In genomic region chr12:10184261-10184843, GRCh38 we compare ENCODE assay signal across 15 cellular contexts. TPM values are rescaled to one million over a fixed set of nuclear protein-coding genes. Genes with fewer than 3 reads are reported as not detected.
DNase-seq lines count a peak whose midpoint lies in the region; ATAC-seq and TF ChIP-seq lines count a peak whose summit lies in the region.
"Had no signal": no experiment of that assay in that cellular context is flagged by ENCODE, and none has a peak within 500 bp of the region (broad histone marks: within the 10 kb centered on the region; RNA-seq: fewer than 3 reads in every experiment).

No MANE protein-coding gene starts in this region.

- no peaks in the 10 kb centered on the region for H3K36me3 Mint-ChIP-seq in MCF 10A (ENCODE audit: insufficient read depth, unreplicated experiment)

- H3K27me3 ChIP-seq in breast epithelium (no peaks in the 10 kb centered on the region), upper lobe of right lung (no peaks in the 10 kb centered on the region)

- H3K9me3 ChIP-seq in breast epithelium (no peaks in the 10 kb centered on the region), upper lobe of right lung (no peaks in the 10 kb centered on the region)
- H3K9me3 ChIP-seq: spleen had no signal

- H3K9me3 Mint-ChIP-seq in MCF 10A (ENCODE audit: unreplicated experiment) = no peaks in the 10 kb centered on the region

- no peak for TF ChIP-seq CTCF in MCF 10A (IDR thresholded peaks at IDR 0.05; ENCODE audit: unreplicated experiment)
- TF ChIP-seq CTCF in breast epithelium (IDR thresholded peaks at IDR 0.05) = no peak
- no peak for TF ChIP-seq CTCF in foreskin fibroblast (IDR thresholded peaks at IDR 0.05; ENCODE audit: low read depth, low read length)
- TF ChIP-seq CTCF in upper lobe of right lung (IDR thresholded peaks at IDR 0.05) = no peak

- H3K36me3 ChIP-seq in breast epithelium (no peaks in the 10 kb centered on the region), upper lobe of right lung (no peaks in the 10 kb centered on the region)
- H3K36me3 ChIP-seq: spleen had no signal

- no TSS peak for BruUV-seq in MCF 10A (replicated peaks; lab: Mats Ljungman, UMichigan)

- peak; percentile 72 for ATAC-seq in upper lobe of right lung
- ATAC-seq: left lobe of liver had no signal

- POLR2A ChIA-PET in MCF 10A (lab: Yijun Ruan, JAX) = no interaction called here

- no peak overlapping the region for H3K27ac ChIP-seq in breast epithelium
- H3K27ac ChIP-seq in upper lobe of right lung = peak overlapping the region; percentile 49

- no peak overlapping the region for H3K4me3 Mint-ChIP-seq in MCF 10A (ENCODE audit: unreplicated experiment)
- H3K4me3 Mint-ChIP-seq: H9 had no signal

- intact Hi-C loops in MCF 10A (cut with micrococcal nuclease) (no loop called here), breast epithelium (cut with DNase I; ENCODE audit: low total_unique reads) (loop anchor here (5.0 kb wide), 1 partner anchor 973 kb away; no protein-coding TSS in a partner anchor), upper lobe of right lung (cut with DNase I) (no loop called here)

- H3K4me1 Mint-ChIP-seq in MCF 10A (ENCODE audit: insufficient read depth, unreplicated experiment) = peaks cover 15% of the 10 kb centered on the region

- no peaks in the 10 kb centered on the region for H3K27me3 Mint-ChIP-seq in MCF 10A (ENCODE audit: insufficient read depth, unreplicated experiment)

- CTCF ChIA-PET in MCF 10A (lab: Yijun Ruan, JAX) = interaction anchor here (0.6 to 11.3 kb wide), 4 partner anchors 10 to 534 kb away, joined by 3 to 255 read pairs (median 3); no protein-coding TSS in a partner anchor

- H3K27ac Mint-ChIP-seq in MCF 10A (ENCODE audit: low read depth, unreplicated experiment) = no peak overlapping the region

- no peak for TF ChIP-seq POLR2A in breast epithelium (IDR thresholded peaks at IDR 0.05)

- DNase-seq in MCF 10A (ENCODE audit: unreplicated experiment) (peak; percentile 34), breast epithelium (ENCODE audit: low spot score in 2 of 2) (no peak), SK-N-DZ (ENCODE audit: low spot score) (peak; percentile 34), foreskin fibroblast (peak; percentile 30 to 57), upper lobe of right lung (no peak), COLO829 (ENCODE audit: low spot score) (no peak), ecto neural progenitor cell (ENCODE audit: low spot score) (no peak), NCI-H187 (lab: John Stamatoyannopoulos, UW) (no peak)
- DNase-seq: activated CD4-positive, alpha-beta T cell treated with anti-CD3 and anti-CD28 coated beads for 1 hour; activated T-cell treated with anti-CD3 and anti-CD28 coated beads, Interleukin-2, amount 50 U/mL, for 48 hours; H9; spleen; SW 1271 had no signal

- H3K4me3 ChIP-seq in breast epithelium (no peak overlapping the region), foreskin fibroblast (ENCODE audit: low read depth in 1 of 2, low read length in 2 of 2) (no peak overlapping the region), upper lobe of right lung (no peak overlapping the region)
- H3K4me3 ChIP-seq: spleen had no signal

- no peaks in the 10 kb centered on the region for H3K4me1 ChIP-seq in breast epithelium
- H3K4me1 ChIP-seq in upper lobe of right lung = peaks cover 5% of the 10 kb centered on the region

RNA-seq across cellular contexts. Expression of gene TMEM52B, which starts 5.5 kb away (rescaled TPM):
- total RNA-seq in MCF 10A (2022) = not detected in 2 replicates
- total RNA-seq in breast epithelium = under 1 TPM in 2 of 3 donors, not detected in 1; 0.33 to 0.44 TPM
- not detected in 2 replicates for polyA plus RNA-seq in SK-N-DZ (2014; cell fraction: cytosol; rRNA removed)
- polyA plus RNA-seq in SK-N-DZ (2014; cell fraction: nucleus; rRNA removed) = not detected in 2 replicates
- total RNA-seq in upper lobe of right lung = 2.3 TPM
- total RNA-seq: H9, left lobe of liver had no signal
- polyA plus RNA-seq: neural cell had no signal

RNA-seq across cellular contexts. Expression of gene OLR1, which starts 12.4 kb away (rescaled TPM):
- total RNA-seq in MCF 10A (2022) (0.25 TPM in 1 of 2 replicates, not detected in the other), breast epithelium (10 to 100 TPM in 1 of 3 donors, 1 to 10 TPM in 1, not detected in 1; 3.3 to 17.1 TPM), upper lobe of right lung (96.1 TPM)
- polyA plus RNA-seq in SK-N-DZ (2014; cell fraction: cytosol; rRNA removed) = not detected in 2 replicates
- not detected in 2 replicates for polyA plus RNA-seq in SK-N-DZ (2014; cell fraction: nucleus; rRNA removed)
- total RNA-seq: H9 had no signal
- polyA plus RNA-seq: neural cell had no signal

RNA-seq across cellular contexts. Expression of gene GABARAPL1, which starts 28.3 kb away (rescaled TPM):
- 19.7 and 28.1 TPM in 2 replicates for total RNA-seq in MCF 10A (2022)
- total RNA-seq in breast epithelium = 100 to 1,000 TPM; 146 to 182 (median 155) TPM
- 22.4 and 25.9 TPM in 2 replicates for polyA plus RNA-seq in SK-N-DZ (2014; cell fraction: cytosol; rRNA removed)
- 23.8 and 24.2 TPM in 2 replicates for polyA plus RNA-seq in SK-N-DZ (2014; cell fraction: nucleus; rRNA removed)
- total RNA-seq in upper lobe of right lung = 114 TPM

RNA-seq across cellular contexts. Expression of gene CLEC7A, which starts 54.4 kb away (rescaled TPM):
- total RNA-seq in MCF 10A (2022) (not detected in 2 replicates), breast epithelium (10 to 100 TPM in 2 of 3 donors, 1 to 10 TPM in 1; 5.2 to 14.7 (median 13.8) TPM), upper lobe of right lung (51.1 TPM)
- not detected in 2 replicates for polyA plus RNA-seq in SK-N-DZ (2014; cell fraction: cytosol; rRNA removed)
- not detected in 2 replicates for polyA plus RNA-seq in SK-N-DZ (2014; cell fraction: nucleus; rRNA removed)
- total RNA-seq: H9 had no signal
- polyA plus RNA-seq: neural cell had no signal

Comparison
In these comparisons a context has a peak if more than half of its experiments do, and no peak if none do; other contexts are left out.
1. DNase-seq: peak in MCF 10A (single experiment), SK-N-DZ (single experiment) and foreskin fibroblast (2 of 2); none in breast epithelium (0 of 2), upper lobe of right lung (single experiment), COLO829 (single experiment), ecto neural progenitor cell (single experiment) and NCI-H187 (0 of 2).